17 cellular contexts compared by ENCODE assay signal in the genomic region with DNA sequence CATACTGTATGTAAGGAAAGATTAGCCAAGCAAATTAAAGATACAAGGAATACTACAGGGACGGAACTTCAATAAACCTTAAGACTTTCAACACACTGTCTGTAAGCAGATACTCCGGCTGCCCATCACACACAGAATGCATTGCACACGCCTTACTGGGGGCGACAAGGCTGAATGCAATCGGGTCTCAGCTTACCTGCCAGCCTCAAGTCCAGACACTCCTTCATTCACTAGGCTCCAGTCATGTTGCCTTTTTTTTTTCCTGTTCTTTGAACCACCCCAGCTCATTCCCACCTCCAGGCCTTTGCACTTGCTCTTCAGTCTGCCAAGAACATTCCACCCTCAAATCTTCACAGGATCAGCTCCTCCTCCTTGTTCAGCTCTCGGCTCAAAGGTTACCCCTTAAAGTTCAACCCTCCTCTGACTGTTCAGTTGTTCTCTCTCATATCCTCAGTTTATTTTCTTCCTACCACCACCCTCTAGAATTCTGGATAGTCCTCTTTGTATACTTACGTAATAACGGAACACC.
"Had no signal": no experiment of that assay in that cellular context is flagged by ENCODE, and none has a peak within 500 bp of the region (broad histone marks: within the 10 kb centered on the region; RNA-seq: fewer than 3 reads in every experiment).

No MANE protein-coding gene starts in this region.

- H3K27me3 Mint-ChIP-seq: activated CD4-positive, alpha-beta memory T cell treated with anti-CD3 and anti-CD28 coated beads, Interleukin-2, amount 10 ng/mL, durations not matched to agents 7 days and 5 days; activated CD4-positive, alpha-beta T cell treated with anti-CD3 and anti-CD28 coated beads, Interleukin-2, amount 10 ng/mL, durations not matched to agents 24 days and 14 days; activated naive CD8-positive, alpha-beta T cell treated with anti-CD3 and anti-CD28 coated beads, Interleukin-2, amount 50 U/mL, for 24 hours; naive thymus-derived CD4-positive, alpha-beta T cell; stimulated activated naive CD8-positive, alpha-beta T cell treated with anti-CD3 and anti-CD28 coated beads, Interleukin-15, Interleukin-2, amounts not matched to agents 100 ng/mL and 50 ng/mL, for 24 hours had no signal

- H3K9me3 ChIP-seq: thyroid gland, upper lobe of right lung had no signal

- H3K27me3 ChIP-seq: thyroid gland, upper lobe of right lung had no signal

- H3K4me3 Mint-ChIP-seq: activated CD4-positive, alpha-beta memory T cell treated with anti-CD3 and anti-CD28 coated beads, Interleukin-2, amount 10 ng/mL, durations not matched to agents 7 days and 5 days; activated CD4-positive, alpha-beta T cell treated with anti-CD3 and anti-CD28 coated beads, Interleukin-2, amount 10 ng/mL, durations not matched to agents 24 days and 14 days; activated naive CD8-positive, alpha-beta T cell treated with anti-CD3 and anti-CD28 coated beads, Interleukin-2, amount 50 U/mL, for 24 hours; activated T-cell treated with anti-CD3 and anti-CD28 coated beads, Interleukin-2, amount 50 U/mL, for 72 hours; naive thymus-derived CD4-positive, alpha-beta T cell; stimulated activated naive CD8-positive, alpha-beta T cell treated with anti-CD3 and anti-CD28 coated beads, Interleukin-15, Interleukin-2, amounts not matched to agents 100 ng/mL and 50 ng/mL, for 24 hours had no signal

- H3K36me3 ChIP-seq: thyroid gland, upper lobe of right lung had no signal

- DNase-seq: activated CD4-positive, alpha-beta memory T cell treated with anti-CD3 and anti-CD28 coated beads, Interleukin-2, amount 10 ng/mL, durations not matched to agents 7 days and 5 days; activated CD4-positive, alpha-beta T cell treated with anti-CD3 and anti-CD28 coated beads, Interleukin-2, amount 10 ng/mL, durations not matched to agents 24 days and 14 days; activated effector memory CD4-positive, alpha-beta T cell treated with Interleukin-2 at 50 U/mL for 16 hours; activated naive CD4-positive, alpha-beta T cell treated with anti-CD3 and anti-CD28 coated beads, Interleukin-2, amount 50 U/mL, for 16 hours; activated naive CD8-positive, alpha-beta T cell treated with anti-CD3 and anti-CD28 coated beads, Interleukin-2, amount 50 U/mL, for 24 hours; activated T-cell treated with anti-CD3 and anti-CD28 coated beads, Interleukin-2, amount 50 U/mL, for 72 hours; effector CD4-positive, alpha-beta T cell; erythroblast; foreskin fibroblast; mesenchymal stem cell; naive thymus-derived CD4-positive, alpha-beta T cell; stimulated activated CD4-positive, alpha-beta T cell treated with anti-CD3 and anti-CD28 coated beads, Interleukin-1b, Interleukin-23, amount 100 ng/mL, for 48 hours; substantia nigra; thyroid gland; upper lobe of right lung had no signal

- H3K4me1 Mint-ChIP-seq: activated CD4-positive, alpha-beta memory T cell treated with anti-CD3 and anti-CD28 coated beads, Interleukin-2, amount 10 ng/mL, durations not matched to agents 7 days and 5 days; activated CD4-positive, alpha-beta T cell treated with anti-CD3 and anti-CD28 coated beads, Interleukin-2, amount 10 ng/mL, durations not matched to agents 24 days and 14 days; activated naive CD8-positive, alpha-beta T cell treated with anti-CD3 and anti-CD28 coated beads, Interleukin-2, amount 50 U/mL, for 24 hours; naive thymus-derived CD4-positive, alpha-beta T cell had no signal

- H3K36me3 Mint-ChIP-seq: naive thymus-derived CD4-positive, alpha-beta T cell had no signal

- H3K27ac ChIP-seq: thyroid gland, upper lobe of right lung had no signal

- H3K4me3 ChIP-seq: thyroid gland, upper lobe of right lung had no signal

- H3K27ac Mint-ChIP-seq: activated CD4-positive, alpha-beta memory T cell treated with anti-CD3 and anti-CD28 coated beads, Interleukin-2, amount 10 ng/mL, durations not matched to agents 7 days and 5 days; activated CD4-positive, alpha-beta T cell treated with anti-CD3 and anti-CD28 coated beads, Interleukin-2, amount 10 ng/mL, durations not matched to agents 24 days and 14 days; activated naive CD8-positive, alpha-beta T cell treated with anti-CD3 and anti-CD28 coated beads, Interleukin-2, amount 50 U/mL, for 24 hours; activated T-cell treated with anti-CD3 and anti-CD28 coated beads, Interleukin-2, amount 50 U/mL, for 72 hours; naive thymus-derived CD4-positive, alpha-beta T cell; stimulated activated naive CD8-positive, alpha-beta T cell treated with anti-CD3 and anti-CD28 coated beads, Interleukin-15, Interleukin-2, amounts not matched to agents 100 ng/mL and 50 ng/mL, for 24 hours had no signal

- H3K4me1 ChIP-seq: thyroid gland, upper lobe of right lung had no signal

- H3K9me3 Mint-ChIP-seq: activated CD4-positive, alpha-beta T cell treated with anti-CD3 and anti-CD28 coated beads, Interleukin-2, amount 10 ng/mL, durations not matched to agents 24 days and 14 days; activated naive CD8-positive, alpha-beta T cell treated with anti-CD3 and anti-CD28 coated beads, Interleukin-2, amount 50 U/mL, for 24 hours; stimulated activated naive CD8-positive, alpha-beta T cell treated with anti-CD3 and anti-CD28 coated beads, Interleukin-15, Interleukin-2, amounts not matched to agents 100 ng/mL and 50 ng/mL, for 24 hours had no signal

- ATAC-seq: activated CD4-positive, CD25-positive, alpha-beta regulatory T cell treated with anti-CD3 and anti-CD28 coated beads, Interleukin-2, amount 50 U/mL, for 24 hours; activated naive CD8-positive, alpha-beta T cell treated with anti-CD3 and anti-CD28 coated beads, Interleukin-2, amount 50 U/mL, for 24 hours; activated T-cell treated with anti-CD3 and anti-CD28 coated beads, Interleukin-2, amount 50 U/mL, for 72 hours; naive thymus-derived CD4-positive, alpha-beta T cell; upper lobe of right lung had no signal
